1 cellular context compared by ENCODE assay signal in genomic region chr1:167714851-167715652, GRCh38.
TF ChIP-seq lines count a peak whose summit lies in the region.

No MANE protein-coding gene starts in this region.

TF ChIP-seq in Ishikawa, 13 proteins besides CTCF, POLR2A, EP300 and RAD21 (continued from another document):
- TF ChIP-seq MAX (IDR thresholded peaks at IDR 0.05) (peak; percentile 45; the same call in 1 of the 2 replicates), USF1 (IDR thresholded peaks at IDR 0.05) (peak; percentile 30; the same call in 1 of the 2 replicates), YY1 (IDR thresholded peaks at IDR 0.05; ENCODE audit: low read depth) (no peak), REST (IDR thresholded peaks at IDR 0.05; ENCODE audit: low read depth) (no peak), CREB1 (IDR thresholded peaks at IDR 0.05; ENCODE audit: low read depth) (peak; percentile 33; the same call in 1 of the 2 replicates), FOXM1 (IDR thresholded peaks at IDR 0.05; ENCODE audit: borderline replicate concordance, low read depth) (no peak; the same call in 1 of the 2 replicates), CEBPB (IDR thresholded peaks at IDR 0.05) (no peak), TAF1 (IDR thresholded peaks at IDR 0.05; ENCODE audit: low read depth) (0 out of 2 replicates have a peak, but pooled peaks have one; percentile 29)
